21 cellular contexts compared by ENCODE assay signal in the genomic region with DNA sequence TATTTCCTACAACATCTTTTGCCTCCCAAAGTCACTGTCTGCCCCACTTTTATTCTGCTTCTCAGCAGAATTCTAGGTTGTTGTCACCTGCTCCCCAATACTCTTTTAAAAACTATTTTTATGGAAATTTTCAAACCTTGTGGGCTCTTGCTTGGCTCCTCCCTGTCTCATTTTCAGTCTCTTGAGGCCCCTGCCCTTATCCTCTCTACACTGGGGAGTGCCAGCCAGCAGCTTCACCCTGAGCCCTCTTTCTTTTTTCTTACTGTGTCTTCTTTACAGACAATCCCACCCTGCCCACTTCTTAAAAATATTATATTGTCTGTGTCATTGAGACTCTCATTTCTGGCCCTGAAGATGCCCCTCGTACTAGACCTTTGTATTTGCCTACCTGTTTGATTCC.
DNase-seq lines count a peak whose midpoint lies in the region; ATAC-seq, FAIRE-seq and TF ChIP-seq lines count a peak whose summit lies in the region.
"Had no signal": no experiment of that assay in that cellular context is flagged by ENCODE, and none has a peak within 500 bp of the region (broad histone marks: within the 10 kb centered on the region; RNA-seq: fewer than 3 reads in every experiment).

No MANE protein-coding gene starts in this region.

- no peaks in the 10 kb centered on the region for H3K27me3 ChIP-seq in CD4-positive, alpha-beta memory T cell (ENCODE audit: insufficient read depth, low read length)
- H3K27me3 ChIP-seq: BE2C had no signal

- CTCF ChIA-PET in activated CD4-positive, alpha-beta T cell treated with anti-CD3 and anti-CD28 coated beads, Interleukin-2, amount 10 ng/mL, durations not matched to agents 7 days and 5 days (lab: Charles Lee) = interaction anchor here (0.8 to 1.7 kb wide), 4 partner anchors 10 to 23 kb away, joined by 3 to 9 read pairs (median 4); no protein-coding TSS in a partner anchor
- CTCF ChIA-PET in CD4-positive, alpha-beta memory T cell (lab: Charles Lee; ENCODE audit: partially characterized antibody) = no interaction called here
- CTCF ChIA-PET in activated CD8-positive, alpha-beta T cell treated with anti-CD3 and anti-CD28 coated beads, Interleukin-2, amount 10 ng/mL, durations not matched to agents 7 days and 5 days (lab: Charles Lee) = interaction anchor here (0.8 to 3.1 kb wide), 2 partner anchors 11 to 15 kb away, joined by 4 to 14 read pairs; no protein-coding TSS in a partner anchor

- no peak for FAIRE-seq in urothelium cell line (lab: Jason Lieb, UNC)
- FAIRE-seq: A549, GM18507, keratinocyte had no signal

- peak overlapping the region; percentile 92 for H3K27ac Mint-ChIP-seq in activated CD4-positive, alpha-beta T cell treated with anti-CD3 and anti-CD28 coated beads, Interleukin-2, amount 10 ng/mL, durations not matched to agents 7 days and 5 days
- H3K27ac Mint-ChIP-seq in CD4-positive, alpha-beta memory T cell = peak overlapping the region; percentile 44 to 97 (median 95)
- peak overlapping the region; percentile 82 for H3K27ac Mint-ChIP-seq in activated CD8-positive, alpha-beta T cell treated with anti-CD3 and anti-CD28 coated beads, Interleukin-2, amount 10 ng/mL, durations not matched to agents 7 days and 5 days
- no peak overlapping the region for H3K27ac Mint-ChIP-seq in endothelial cell (ENCODE audit: unreplicated experiment)

- H3K4me3 ChIP-seq in CD4-positive, alpha-beta memory T cell (ENCODE audit: low read length in 2 of 2) = no peak overlapping the region
- H3K4me3 ChIP-seq: A549 had no signal

- intact Hi-C loops in CD4-positive, alpha-beta memory T cell (cut with micrococcal nuclease) = no loop called here

- H3K27me3 Mint-ChIP-seq in activated CD4-positive, alpha-beta T cell treated with anti-CD3 and anti-CD28 coated beads, Interleukin-2, amount 10 ng/mL, durations not matched to agents 7 days and 5 days = no peaks in the 10 kb centered on the region
- H3K27me3 Mint-ChIP-seq in CD4-positive, alpha-beta memory T cell = no peaks in the 10 kb centered on the region
- H3K27me3 Mint-ChIP-seq in activated CD8-positive, alpha-beta T cell treated with anti-CD3 and anti-CD28 coated beads, Interleukin-2, amount 10 ng/mL, durations not matched to agents 7 days and 5 days (ENCODE audit: low read depth) = no peaks in the 10 kb centered on the region
- H3K27me3 Mint-ChIP-seq in endothelial cell (ENCODE audit: unreplicated experiment) = peaks cover 7% of the 10 kb centered on the region

- POLR2A ChIA-PET in activated CD4-positive, alpha-beta T cell treated with anti-CD3 and anti-CD28 coated beads, Interleukin-2, amount 10 ng/mL, durations not matched to agents 7 days and 5 days (lab: Charles Lee) = no interaction called here
- POLR2A ChIA-PET in CD4-positive, alpha-beta memory T cell (lab: Charles Lee; ENCODE audit: partially characterized antibody) = interaction anchor here (1.0 to 3.0 kb wide), 4 partner anchors 8 to 62 kb away, joined by 3 to 41 read pairs (median 5); partner anchors contain the start of gene TMEM248
- POLR2A ChIA-PET in activated CD8-positive, alpha-beta T cell treated with anti-CD3 and anti-CD28 coated beads, Interleukin-2, amount 10 ng/mL, durations not matched to agents 7 days and 5 days (lab: Charles Lee) = interaction anchor here (0.8 to 3.4 kb wide), 3 partner anchors 15 to 366 kb away, joined by 3 to 12 read pairs (median 3); no protein-coding TSS in a partner anchor

- no peak for ATAC-seq in activated CD8-positive, alpha-beta T cell treated with anti-CD3 and anti-CD28 coated beads, Interleukin-2, amount 10 ng/mL, durations not matched to agents 7 days and 5 days
- no peak for ATAC-seq in GM19463 (IDR thresholded peaks at IDR 0.05; ENCODE audit: unreplicated experiment)
- ATAC-seq in left lobe of liver = no peak
- ATAC-seq: A549, HCT116, Panc1 had no signal

- peak overlapping the region; percentile 32 for H3K27ac ChIP-seq in CD4-positive, alpha-beta memory T cell (ENCODE audit: low read depth, low read length)
- H3K27ac ChIP-seq: A549 had no signal

- peaks cover 2% of the 10 kb centered on the region for H3K36me3 Mint-ChIP-seq in activated CD4-positive, alpha-beta T cell treated with anti-CD3 and anti-CD28 coated beads, Interleukin-2, amount 10 ng/mL, durations not matched to agents 7 days and 5 days (ENCODE audit: low read depth)
- H3K36me3 Mint-ChIP-seq in CD4-positive, alpha-beta memory T cell = peaks cover 4 to 28% of the 10 kb centered on the region in 2 donors
- no peaks in the 10 kb centered on the region for H3K36me3 Mint-ChIP-seq in activated CD8-positive, alpha-beta T cell treated with anti-CD3 and anti-CD28 coated beads, Interleukin-2, amount 10 ng/mL, durations not matched to agents 7 days and 5 days (ENCODE audit: low read depth)
- peaks cover 16% of the 10 kb centered on the region for H3K36me3 Mint-ChIP-seq in endothelial cell (ENCODE audit: low read depth, unreplicated experiment)

- no peaks in the 10 kb centered on the region for H3K9me3 Mint-ChIP-seq in activated CD4-positive, alpha-beta T cell treated with anti-CD3 and anti-CD28 coated beads, Interleukin-2, amount 10 ng/mL, durations not matched to agents 7 days and 5 days
- H3K9me3 Mint-ChIP-seq in CD4-positive, alpha-beta memory T cell = no peaks in the 10 kb centered on the region
- H3K9me3 Mint-ChIP-seq in activated CD8-positive, alpha-beta T cell treated with anti-CD3 and anti-CD28 coated beads, Interleukin-2, amount 10 ng/mL, durations not matched to agents 7 days and 5 days (ENCODE audit: insufficient read depth) = no peaks in the 10 kb centered on the region
- no peaks in the 10 kb centered on the region for H3K9me3 Mint-ChIP-seq in endothelial cell (ENCODE audit: unreplicated experiment)

- no peak for DNase-seq in activated CD4-positive, alpha-beta T cell treated with anti-CD3 and anti-CD28 coated beads, Interleukin-2, amount 10 ng/mL, durations not matched to agents 7 days and 5 days
- DNase-seq in activated CD4-positive, alpha-beta T cell treated with anti-CD3 and anti-CD28 coated beads, Interleukin-2, amount 50 U/mL, for 1 hour = no peak
- DNase-seq in CD4-positive, alpha-beta memory T cell = no peak
- no peak for DNase-seq in activated CD8-positive, alpha-beta T cell treated with anti-CD3 and anti-CD28 coated beads, Interleukin-2, amount 10 ng/mL, durations not matched to agents 7 days and 5 days
- DNase-seq in endothelial cell (ENCODE audit: low spot score) = no peak
- no peak for DNase-seq in urothelium cell line (ENCODE audit: low spot score)
- DNase-seq in left lobe of liver (ENCODE audit: low spot score) = no peak
- DNase-seq: BE2C, Calu3, erythroblast, foreskin melanocyte, KG1, NCI-H1048, NCI-H1930, NCI-H345 had no signal

- H3K4me3 Mint-ChIP-seq in activated CD4-positive, alpha-beta T cell treated with anti-CD3 and anti-CD28 coated beads, Interleukin-2, amount 10 ng/mL, durations not matched to agents 7 days and 5 days = no peak overlapping the region
- peak overlapping the region in 6 of 8 donors; percentile 22 to 84 (median 66) for H3K4me3 Mint-ChIP-seq in CD4-positive, alpha-beta memory T cell
- no peak overlapping the region for H3K4me3 Mint-ChIP-seq in activated CD8-positive, alpha-beta T cell treated with anti-CD3 and anti-CD28 coated beads, Interleukin-2, amount 10 ng/mL, durations not matched to agents 7 days and 5 days
- peak overlapping the region; percentile 57 for H3K4me3 Mint-ChIP-seq in endothelial cell (ENCODE audit: unreplicated experiment)

- no peaks in the 10 kb centered on the region for H3K4me1 ChIP-seq in CD4-positive, alpha-beta memory T cell (ENCODE audit: insufficient read depth, low read length)
- H3K4me1 ChIP-seq: BE2C had no signal

- no peak for TF ChIP-seq CTCF in endothelial cell (IDR thresholded peaks at IDR 0.05; ENCODE audit: unreplicated experiment)

- no peaks in the 10 kb centered on the region for H3K36me3 ChIP-seq in CD4-positive, alpha-beta memory T cell (ENCODE audit: insufficient read depth, low read length)
- H3K36me3 ChIP-seq: BE2C had no signal

- peaks cover 20% of the 10 kb centered on the region for H3K4me1 Mint-ChIP-seq in activated CD4-positive, alpha-beta T cell treated with anti-CD3 and anti-CD28 coated beads, Interleukin-2, amount 10 ng/mL, durations not matched to agents 7 days and 5 days
- H3K4me1 Mint-ChIP-seq in CD4-positive, alpha-beta memory T cell = peaks cover 9 to 12% (median 11%) of the 10 kb centered on the region in 4 donors
- peaks cover 12% of the 10 kb centered on the region for H3K4me1 Mint-ChIP-seq in activated CD8-positive, alpha-beta T cell treated with anti-CD3 and anti-CD28 coated beads, Interleukin-2, amount 10 ng/mL, durations not matched to agents 7 days and 5 days (ENCODE audit: low read depth)
- peaks cover 11% of the 10 kb centered on the region for H3K4me1 Mint-ChIP-seq in endothelial cell (ENCODE audit: unreplicated experiment)

- no peaks in the 10 kb centered on the region for H3K9me3 ChIP-seq in CD4-positive, alpha-beta memory T cell (ENCODE audit: control insufficient read depth in 1 of 2, low read length in 2 of 2)
- H3K9me3 ChIP-seq: A549, BE2C had no signal

Comparison
In these comparisons a context has a peak if more than half of its experiments do, and no peak if none do; other contexts are left out.
1. H3K4me3 Mint-ChIP-seq: peak in CD4-positive, alpha-beta memory T cell (6 of 8) and endothelial cell (single experiment); none in activated CD4-positive, alpha-beta T cell treated with anti-CD3 and anti-CD28 coated beads, Interleukin-2, amount 10 ng/mL, durations not matched to agents 7 days and 5 days (single experiment) and activated CD8-positive, alpha-beta T cell treated with anti-CD3 and anti-CD28 coated beads, Interleukin-2, amount 10 ng/mL, durations not matched to agents 7 days and 5 days (single experiment).